ENCODE assay signal across 1 cellular context in the genomic region with DNA sequence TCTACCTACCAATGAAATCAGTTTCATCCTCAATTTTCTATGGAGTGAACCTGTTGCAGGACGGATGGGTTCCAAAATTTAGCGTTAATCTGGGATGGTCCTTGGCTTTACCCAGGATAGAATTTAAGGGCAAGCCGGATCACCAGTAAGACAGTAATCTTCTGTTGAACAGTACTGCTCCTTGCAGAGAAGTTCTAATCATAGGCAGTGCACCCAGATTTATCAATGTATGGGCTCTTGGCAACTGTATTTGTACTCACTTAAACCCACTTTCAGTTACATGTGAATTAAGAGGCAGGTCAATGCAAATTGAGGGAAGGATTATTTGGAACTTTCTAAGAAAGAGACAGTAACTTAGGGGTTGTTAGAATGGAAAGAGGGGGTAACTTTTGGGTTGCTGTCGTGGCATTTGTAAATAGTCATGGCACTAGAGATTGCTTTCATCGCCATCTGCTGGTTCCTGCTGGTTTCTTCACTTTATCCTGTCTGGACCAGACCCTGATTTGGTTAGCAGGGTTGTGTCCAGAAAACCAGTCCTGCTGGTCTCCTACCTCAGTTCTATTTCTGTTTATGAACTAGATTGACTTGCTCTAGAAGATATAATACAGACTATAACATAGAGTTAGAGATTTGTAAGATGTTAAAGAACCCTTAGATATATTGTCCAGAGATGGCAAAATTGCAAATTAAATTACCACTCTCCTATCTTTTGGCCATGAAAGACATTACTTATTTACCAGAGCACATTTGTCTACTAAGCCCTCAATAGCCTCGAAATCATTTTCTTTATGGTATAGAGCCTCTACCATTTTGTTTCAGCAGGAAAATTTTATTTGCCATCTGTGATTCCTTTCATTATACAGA.
TF ChIP-seq lines count a peak whose summit lies in the region.

No MANE protein-coding gene starts in this region.

TF ChIP-seq in H1, 55 proteins besides CTCF, POLR2A, EP300 and RAD21 (continued from another document):
- TF ChIP-seq, protein P1, sequence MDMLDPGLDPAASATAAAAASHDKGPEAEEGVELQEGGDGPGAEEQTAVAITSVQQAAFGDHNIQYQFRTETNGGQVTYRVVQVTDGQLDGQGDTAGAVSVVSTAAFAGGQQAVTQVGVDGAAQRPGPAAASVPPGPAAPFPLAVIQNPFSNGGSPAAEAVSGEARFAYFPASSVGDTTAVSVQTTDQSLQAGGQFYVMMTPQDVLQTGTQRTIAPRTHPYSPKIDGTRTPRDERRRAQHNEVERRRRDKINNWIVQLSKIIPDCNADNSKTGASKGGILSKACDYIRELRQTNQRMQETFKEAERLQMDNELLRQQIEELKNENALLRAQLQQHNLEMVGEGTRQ (IDR thresholded peaks at IDR 0.05; ENCODE audit: low read length), result no peak
- TF ChIP-seq NRF1 (IDR thresholded peaks at IDR 0.05; ENCODE audit: low read depth, low read length) (no peak), SAP30 (IDR thresholded peaks at IDR 0.05; ENCODE audit: insufficient read depth, insufficient replicate concordance, low read length) (no peak), FOSL1 (IDR thresholded peaks at IDR 0.05; ENCODE audit: insufficient read depth, low read depth, low read length) (no peak)
